Comparison of ENCODE assay signal across 8 cellular contexts in the genomic region with DNA sequence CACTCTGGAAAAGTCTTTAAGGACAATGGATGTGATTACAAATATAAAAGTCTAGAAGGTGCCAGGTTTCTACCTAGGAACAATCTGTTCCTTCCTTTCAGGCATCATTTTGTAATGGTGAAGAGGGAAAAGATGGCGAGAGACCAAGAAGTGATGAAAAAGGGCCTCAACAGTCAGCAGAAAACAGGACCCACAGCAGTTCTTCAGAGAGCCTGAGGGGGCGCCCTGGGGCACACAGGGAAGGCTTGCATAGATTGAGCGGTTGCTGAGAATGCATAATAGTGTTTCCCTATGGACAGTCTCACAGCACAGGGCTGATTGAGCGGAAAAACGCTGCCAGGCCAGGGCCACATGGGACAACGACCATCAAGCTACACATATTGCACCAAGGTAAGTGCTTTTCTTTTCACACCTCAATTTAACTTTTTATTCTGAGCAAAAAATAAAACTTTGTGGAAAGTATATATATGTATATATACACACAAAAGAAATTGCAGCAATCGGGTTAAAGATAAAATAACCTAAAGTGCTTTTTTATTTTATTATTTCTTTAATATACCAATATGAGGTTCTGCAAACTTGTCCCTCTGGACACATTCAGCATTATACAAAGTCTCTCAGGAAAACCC. TPM values are rescaled to one million over a fixed set of nuclear protein-coding genes. Genes with fewer than 3 reads are reported as not detected.
DNase-seq lines count a peak whose midpoint lies in the region; ATAC-seq and TF ChIP-seq lines count a peak whose summit lies in the region.

No MANE protein-coding gene starts in this region.

- ATAC-seq in HG03565 (IDR thresholded peaks at IDR 0.05; ENCODE audit: unreplicated experiment) (no peak), HG03457 (IDR thresholded peaks at IDR 0.05; ENCODE audit: unreplicated experiment) (no peak)

- no peak for TF ChIP-seq EP300 in SK-N-SH (IDR thresholded peaks at IDR 0.05; ENCODE audit: borderline replicate concordance in 1 of 2, low read depth in 1 of 2, low read length in 1 of 2)

- H3K4me3 Mint-ChIP-seq in activated naive CD4-positive, alpha-beta T cell treated with anti-CD3 and anti-CD28 coated beads for 36 hours = no peak overlapping the region

- peak; percentile 50 for TF ChIP-seq RAD21 in SK-N-SH (IDR thresholded peaks at IDR 0.05; ENCODE audit: low read length)

- no peaks in the 10 kb centered on the region for H3K27me3 Mint-ChIP-seq in activated naive CD4-positive, alpha-beta T cell treated with anti-CD3 and anti-CD28 coated beads for 36 hours (ENCODE audit: low read depth)

- peak; percentile 39 for DNase-seq in NCI-H1048 (lab: John Stamatoyannopoulos, UW)
- DNase-seq in SK-N-SH = peak; percentile 73
- peak; percentile 73 for DNase-seq in activated naive CD4-positive, alpha-beta T cell treated with anti-CD3 and anti-CD28 coated beads for 36 hours
- peak; percentile 86 for DNase-seq in globus pallidus (ENCODE audit: low spot score)
- peak; percentile 90 for DNase-seq in posterior vena cava (ENCODE audit: low spot score)

- no peak overlapping the region for H3K4me2 ChIP-seq in SK-N-SH

- H3K27ac ChIP-seq in SK-N-SH (ENCODE audit: low read depth in 2 of 2, low read length in 1 of 2) = no peak overlapping the region; a peak in 3 of 4 replicates

- H3K36me3 ChIP-seq in SK-N-SH (replicated peaks in 1 of 2; ENCODE audit: control insufficient read depth in 1 of 2, insufficient read depth in 2 of 2, low read length in 1 of 2) = peaks cover 45 to 51% of the 10 kb centered on the region in 2 experiments

- no peaks in the 10 kb centered on the region for H3K27me3 ChIP-seq in SK-N-SH (ENCODE audit: insufficient read depth)

- peaks cover 17% of the 10 kb centered on the region for H3K36me3 Mint-ChIP-seq in activated naive CD4-positive, alpha-beta T cell treated with anti-CD3 and anti-CD28 coated beads for 36 hours (ENCODE audit: low read depth)

- H3K27ac Mint-ChIP-seq in activated naive CD4-positive, alpha-beta T cell treated with anti-CD3 and anti-CD28 coated beads for 36 hours = no peak overlapping the region

- H3K4me1 Mint-ChIP-seq in activated naive CD4-positive, alpha-beta T cell treated with anti-CD3 and anti-CD28 coated beads for 36 hours (ENCODE audit: low read depth) = peaks cover 28% of the 10 kb centered on the region

- peaks cover 15 to 25% of the 10 kb centered on the region in 2 experiments for H3K4me1 ChIP-seq in SK-N-SH (ENCODE audit: control insufficient read depth in 1 of 2, insufficient read depth in 2 of 2, low read depth in 1 of 2, low read length in 1 of 2)

- peaks cover 12% of the 10 kb centered on the region for H4K20me1 ChIP-seq in SK-N-SH (ENCODE audit: insufficient read depth)

- peaks cover 24% of the 10 kb centered on the region for H3F3A ChIP-seq in SK-N-SH (replicated peaks; ENCODE audit: insufficient read depth)

- H3K79me2 ChIP-seq in SK-N-SH (ENCODE audit: insufficient read depth) = peaks cover 41% of the 10 kb centered on the region

- intact Hi-C loops in activated naive CD4-positive, alpha-beta T cell treated with anti-CD3 and anti-CD28 coated beads for 36 hours (cut with micrococcal nuclease) = loop anchor here (2.0 kb wide), 1 partner anchor 180 kb away; a partner anchor contains a TSS
- intact Hi-C loops in posterior vena cava (cut with DNase I) = no loop called here

- H2AFZ ChIP-seq in SK-N-SH (ENCODE audit: low read depth) = no peak overlapping the region

- CTCF ChIA-PET in SK-N-SH (lab: Yijun Ruan, JAX) = interaction anchor here (0.7 to 3.3 kb wide), 6 partner anchors 17 to 48 kb away, joined by 3 to 13 read pairs (median 5); a partner anchor contains a TSS
- CTCF ChIA-PET in activated naive CD4-positive, alpha-beta T cell treated with anti-CD3 and anti-CD28 coated beads for 36 hours (lab: Charles Lee) = interaction anchor here (1.2 kb wide), 1 partner anchor 49 kb away, joined by 6 read pairs; a partner anchor contains a TSS

- TF ChIP-seq CTCF in GM12874 (IDR thresholded peaks at IDR 0.05; ENCODE audit: insufficient read depth, low read depth, low read length) = peak; percentile 95
- peak; percentile 88 for TF ChIP-seq CTCF in SK-N-SH (IDR thresholded peaks at IDR 0.05)

- H3K9me3 Mint-ChIP-seq in activated naive CD4-positive, alpha-beta T cell treated with anti-CD3 and anti-CD28 coated beads for 36 hours = no peaks in the 10 kb centered on the region

- H3K9me2 ChIP-seq in SK-N-SH = no peaks in the 10 kb centered on the region

- H3K9me3 ChIP-seq in SK-N-SH = no peaks in the 10 kb centered on the region

- peak overlapping the region in 1 of 2 experiments; percentile 11; a peak in 1 of 4 replicates for H3K4me3 ChIP-seq in SK-N-SH (ENCODE audit: low read depth in 2 of 2, low read length in 1 of 2)

- no peak overlapping the region for H3K9ac ChIP-seq in SK-N-SH

- 38% methylated on average over 7 of the region's 7 CpGs for WGBS in SK-N-SH (ENCODE audit: low lambda C conversion rate)

- POLR2A ChIA-PET in SK-N-SH (lab: Yijun Ruan, JAX) = no interaction called here

TF ChIP-seq in SK-N-SH, 30 proteins besides CTCF, POLR2A, EP300 and RAD21:
- no peak for TF ChIP-seq MXI1 (IDR thresholded peaks at IDR 0.05; ENCODE audit: low read depth, low read length)
- TF ChIP-seq SIN3A (IDR thresholded peaks at IDR 0.05; ENCODE audit: borderline replicate concordance, low read depth, low read length) = peak; percentile 12; the same call in 1 of the 2 replicates
- 0 out of 2 replicates have a peak, but pooled peaks have one; percentile 19 for TF ChIP-seq RCOR1 (IDR thresholded peaks at IDR 0.05; ENCODE audit: low read length)
- TF ChIP-seq CHD2 (IDR thresholded peaks at IDR 0.05; ENCODE audit: low read length, partially characterized antibody) = peak; percentile 20

RNA-seq across cellular contexts. Expression of a gene that starts 3.1 kb away (rescaled TPM):
- polyA plus RNA-seq in SK-N-SH (2012; rRNA removed) = 34.2 and 46.1 TPM in 2 replicates
- 35.5 and 41.0 TPM in 2 replicates for polyA plus RNA-seq in SK-N-SH (2012; cell fraction: cytosol; rRNA removed)
- 17.7 and 26.1 TPM in 2 replicates for polyA plus RNA-seq in SK-N-SH (2012; cell fraction: nucleus; rRNA removed)
- total RNA-seq in activated naive CD4-positive, alpha-beta T cell treated with anti-CD3 and anti-CD28 coated beads for 36 hours = 10 to 100 TPM; 31.6 to 31.7 TPM
- 10 to 100 TPM in 1 of 2 donors, 1 to 10 TPM in 1; 7.1 to 12.0 TPM for total RNA-seq in posterior vena cava

RNA-seq across cellular contexts. Expression of a gene that starts 3.6 kb away (rescaled TPM):
- 63.2 and 75.3 TPM in 2 replicates for polyA plus RNA-seq in SK-N-SH (2012; rRNA removed)
- polyA plus RNA-seq in SK-N-SH (2012; cell fraction: cytosol; rRNA removed) = 49.7 and 58.1 TPM in 2 replicates
- polyA plus RNA-seq in SK-N-SH (2012; cell fraction: nucleus; rRNA removed) = 68.5 and 98.0 TPM in 2 replicates
- 10 to 100 TPM; 12.8 to 14.2 TPM for total RNA-seq in activated naive CD4-positive, alpha-beta T cell treated with anti-CD3 and anti-CD28 coated beads for 36 hours
- total RNA-seq in posterior vena cava = 10 to 100 TPM; 40.2 to 42.1 TPM

RNA-seq across cellular contexts. Expression of a gene that starts 17.5 kb away (rescaled TPM):
- 2.7 and 3.7 TPM in 2 replicates for polyA plus RNA-seq in SK-N-SH (2012; rRNA removed)
- polyA plus RNA-seq in SK-N-SH (2012; cell fraction: cytosol; rRNA removed) = 2.4 and 4.7 TPM in 2 replicates
- polyA plus RNA-seq in SK-N-SH (2012; cell fraction: nucleus; rRNA removed) = 1.4 and 2.4 TPM in 2 replicates
- total RNA-seq in activated naive CD4-positive, alpha-beta T cell treated with anti-CD3 and anti-CD28 coated beads for 36 hours = under 1 TPM; 0.69 to 0.74 TPM
- 1 to 10 TPM; 1.8 to 1.9 TPM for total RNA-seq in posterior vena cava

RNA-seq across cellular contexts. Expression of a gene that starts 46.2 kb away (rescaled TPM):
- 0.05 and 0.06 TPM in 2 replicates for polyA plus RNA-seq in SK-N-SH (2012; rRNA removed)
- polyA plus RNA-seq in SK-N-SH (2012; cell fraction: cytosol; rRNA removed) = 0.05 and 0.14 TPM in 2 replicates
- 0.14 and 0.36 TPM in 2 replicates for polyA plus RNA-seq in SK-N-SH (2012; cell fraction: nucleus; rRNA removed)
- under 1 TPM in 1 of 2 experiments, not detected in 1; 0.33 TPM for total RNA-seq in activated naive CD4-positive, alpha-beta T cell treated with anti-CD3 and anti-CD28 coated beads for 36 hours
- under 1 TPM in 1 of 2 donors, not detected in 1; 0.05 TPM for total RNA-seq in posterior vena cava

RNA-seq across cellular contexts. Expression of a gene that starts 48.3 kb away (rescaled TPM):
- polyA plus RNA-seq in SK-N-SH (2012; rRNA removed) = 5.0 and 7.4 TPM in 2 replicates
- polyA plus RNA-seq in SK-N-SH (2012; cell fraction: cytosol; rRNA removed) = 4.6 and 5.5 TPM in 2 replicates
- 5.2 and 8.9 TPM in 2 replicates for polyA plus RNA-seq in SK-N-SH (2012; cell fraction: nucleus; rRNA removed)
- 10 to 100 TPM; 18.9 to 19.1 TPM for total RNA-seq in activated naive CD4-positive, alpha-beta T cell treated with anti-CD3 and anti-CD28 coated beads for 36 hours
- 10 to 100 TPM; 17.8 to 19.8 TPM for total RNA-seq in posterior vena cava

Comparison
In these comparisons a context has a peak if more than half of its experiments do, and no peak if none do; other contexts are left out.
1. DNase-seq: peak in every context shown above with its lines; median percentile 90 in posterior vena cava; 86 in globus pallidus; 73 in SK-N-SH; 73 in activated naive CD4-positive, alpha-beta T cell treated with anti-CD3 and anti-CD28 coated beads for 36 hours; 39 in NCI-H1048.